ENCODE assay signal across 8 cellular contexts in genomic region chr1:76330993-76331603, GRCh38.
DNase-seq lines count a peak whose midpoint lies in the region; ATAC-seq, FAIRE-seq and TF ChIP-seq lines count a peak whose summit lies in the region.

No MANE protein-coding gene starts in this region.

- peak; percentile 77 for TF ChIP-seq CTCF in parathyroid adenoma (IDR thresholded peaks at IDR 0.05)

- no peak overlapping the region for H3K27ac ChIP-seq in parathyroid adenoma

- peak; percentile 93 for FAIRE-seq in frontal cortex (lab: Jason Lieb, UNC)

- no peaks in the 10 kb centered on the region for H3K9me3 ChIP-seq in parathyroid adenoma (ENCODE audit: control insufficient read depth, low read length)

- H3K36me3 ChIP-seq in parathyroid adenoma (ENCODE audit: control insufficient read depth, insufficient read depth, low read length): no peaks in the 10 kb centered on the region

- H2AFZ ChIP-seq in parathyroid adenoma: no peak overlapping the region

- H3K4me3 ChIP-seq in parathyroid adenoma (ENCODE audit: low read depth, low read length): no peak overlapping the region

- H3K79me2 ChIP-seq in parathyroid adenoma: no peaks in the 10 kb centered on the region

- H3K4me1 ChIP-seq in parathyroid adenoma: no peaks in the 10 kb centered on the region

- no peak overlapping the region for H3K9ac ChIP-seq in parathyroid adenoma

- ATAC-seq in GM19372 (IDR thresholded peaks at IDR 0.05; ENCODE audit: low read depth, unreplicated experiment) (peak; percentile 89), HG03378 (IDR thresholded peaks at IDR 0.05; ENCODE audit: unreplicated experiment) (peak; percentile 93)

- DNase-seq in DMS114 treated with DMSO at 0.1 percent for 48 hours (lab: John Stamatoyannopoulos, UW; ENCODE audit: unreplicated experiment) (peak; percentile 58), NCI-H524 (lab: John Stamatoyannopoulos, UW) (peak; percentile 11 to 68), activated T-cell treated with anti-CD3 and anti-CD28 coated beads for 48 hours (ENCODE audit: low read depth) (peak; percentile 16), frontal cortex (ENCODE audit: low spot score in 2 of 2) (peak; percentile 2 to 12), mesenteric fat pad (ENCODE audit: low spot score) (no peak)

- H3K4me2 ChIP-seq in parathyroid adenoma (ENCODE audit: low read length): no peak overlapping the region

- no peaks in the 10 kb centered on the region for H3K27me3 ChIP-seq in parathyroid adenoma (ENCODE audit: control insufficient read depth, insufficient read depth, low read length)
